In genomic region chr10:102121739-102122372, GRCh38 we compare ENCODE assay signal across 8 cellular contexts. TPM values are rescaled to one million over a fixed set of nuclear protein-coding genes. Genes with fewer than 3 reads are reported as not detected.
DNase-seq lines count a peak whose midpoint lies in the region; ATAC-seq and TF ChIP-seq lines count a peak whose summit lies in the region.

No MANE protein-coding gene starts in this region.

- H3K36me3 Mint-ChIP-seq in naive B cell = no peaks in the 10 kb centered on the region

- ATAC-seq in naive B cell (ENCODE audit: low read depth in 2 of 2) = no peak
- ATAC-seq in GM21390 (IDR thresholded peaks at IDR 0.05; ENCODE audit: unreplicated experiment) = no peak
- ATAC-seq in HG02870 (IDR thresholded peaks at IDR 0.05; ENCODE audit: unreplicated experiment) = no peak

- DNase-seq in AG08396 (ENCODE audit: low spot score) (peak; percentile 50), naive B cell (no peak), GOT3 (lab: John Stamatoyannopoulos, UW) (no peak), superior temporal gyrus (ENCODE audit: extremely low spot score) (no peak)

- H3K36me3 ChIP-seq in Loucy (ENCODE audit: insufficient read depth, low read length) (no peaks in the 10 kb centered on the region), duodenal mucosa (ENCODE audit: control insufficient read depth in 1 of 2, insufficient read depth in 2 of 2, low read length in 2 of 2) (no peaks in the 10 kb centered on the region)

- H3K9me3 ChIP-seq in Loucy (ENCODE audit: insufficient read depth, low read depth, low read length) (no peaks in the 10 kb centered on the region), duodenal mucosa (ENCODE audit: control insufficient read depth in 1 of 2, low read length in 2 of 2) (no peaks in the 10 kb centered on the region)

- H3K4me1 Mint-ChIP-seq in naive B cell = peaks cover 42 to 48% (median 45%) of the 10 kb centered on the region in 3 donors

- H3K79me2 ChIP-seq in Loucy (ENCODE audit: insufficient read depth, low read length) = peaks cover 27% of the 10 kb centered on the region

- H3K27me3 ChIP-seq in Loucy (ENCODE audit: insufficient read depth, low read length, poor library complexity, severe bottlenecking) (no peaks in the 10 kb centered on the region), duodenal mucosa (ENCODE audit: control insufficient read depth in 1 of 2, insufficient read depth in 2 of 2, low read length in 2 of 2) (no peaks in the 10 kb centered on the region)

- peak overlapping the region; percentile 12 for H3K27ac ChIP-seq in duodenal mucosa (ENCODE audit: low read depth, low read length)

- H3K9ac ChIP-seq in Loucy (ENCODE audit: low read depth, low read length, poor library complexity, severe bottlenecking) (peak overlapping the region; percentile 94), duodenal mucosa (ENCODE audit: low read depth in 1 of 2, low read length in 2 of 2) (peak overlapping the region in 1 of 2 donors; percentile 88)

- no peaks in the 10 kb centered on the region for H3K27me3 Mint-ChIP-seq in naive B cell

- no peak for TF ChIP-seq CTCF in Loucy (conservative IDR thresholded peaks at IDR 0.05; ENCODE audit: low read length)

- peak overlapping the region; percentile 91 to 97 (median 93) for H3K4me3 Mint-ChIP-seq in naive B cell

- peak overlapping the region; percentile 87 for H3K4me2 ChIP-seq in Loucy (ENCODE audit: low read depth, low read length, poor library complexity, severe bottlenecking)

- H4K20me1 ChIP-seq in Loucy (ENCODE audit: insufficient read depth, low read length, poor library complexity, severe bottlenecking) = peaks cover 8% of the 10 kb centered on the region

- peaks cover 32% of the 10 kb centered on the region for H3K4me1 ChIP-seq in Loucy (ENCODE audit: insufficient read depth, low read length, poor library complexity, severe bottlenecking)
- H3K4me1 ChIP-seq in duodenal mucosa (ENCODE audit: control insufficient read depth in 1 of 2, insufficient read depth in 2 of 2, low read length in 2 of 2) = peaks cover 34 to 37% of the 10 kb centered on the region in 2 donors

- no peaks in the 10 kb centered on the region for H3K9me2 ChIP-seq in Loucy (replicated peaks; ENCODE audit: low read depth, low read length)

- no peaks in the 10 kb centered on the region for H3K9me3 Mint-ChIP-seq in naive B cell

- peaks cover 10% of the 10 kb centered on the region; the same call in 1 of the 2 replicates for H3F3A ChIP-seq in Loucy (ENCODE audit: low read depth)

- peak overlapping the region; percentile 76 for H3K4me3 ChIP-seq in Loucy (ENCODE audit: low read length, poor library complexity, severe bottlenecking)
- H3K4me3 ChIP-seq in duodenal mucosa (ENCODE audit: low read depth in 1 of 2, low read length in 2 of 2) = peak overlapping the region in 1 of 2 donors; percentile 67

- peak overlapping the region in 4 of 6 donors; percentile 89 to 97 (median 94) for H3K27ac Mint-ChIP-seq in naive B cell

- H2AFZ ChIP-seq in Loucy (ENCODE audit: low read length) = no peak overlapping the region

RNA-seq across cellular contexts. Expression of gene LDB1, which starts 1.7 kb away (rescaled TPM):
- 10 to 100 TPM in 5 of 6 donors, 1 to 10 TPM in 1; 7.1 to 37.9 (median 30.5) TPM for polyA plus RNA-seq in naive B cell (ENCODE audit: low read depth in 6 of 6)

RNA-seq across cellular contexts. Expression of gene PPRC1, which starts 11.0 kb away (rescaled TPM):
- polyA plus RNA-seq in naive B cell (ENCODE audit: low read depth in 6 of 6) = 10 to 100 TPM in 3 of 6 donors, 1 to 10 TPM in 3; 6.4 to 24.1 (median 9.7) TPM

RNA-seq across cellular contexts. Expression of gene NOLC1, which starts 30.3 kb away (rescaled TPM):
- polyA plus RNA-seq in naive B cell (ENCODE audit: low read depth in 6 of 6) = 10 to 100 TPM in 5 of 6 donors, 1 to 10 TPM in 1; 8.6 to 59.3 (median 47.1) TPM

RNA-seq across cellular contexts. Expression of gene HPS6, which starts 56.7 kb away (rescaled TPM):
- 10 to 100 TPM; 16.3 to 31.9 (median 21.2) TPM for polyA plus RNA-seq in naive B cell (ENCODE audit: low read depth in 6 of 6)
